Comparison of ENCODE assay signal across 8 cellular contexts in the genomic region with DNA sequence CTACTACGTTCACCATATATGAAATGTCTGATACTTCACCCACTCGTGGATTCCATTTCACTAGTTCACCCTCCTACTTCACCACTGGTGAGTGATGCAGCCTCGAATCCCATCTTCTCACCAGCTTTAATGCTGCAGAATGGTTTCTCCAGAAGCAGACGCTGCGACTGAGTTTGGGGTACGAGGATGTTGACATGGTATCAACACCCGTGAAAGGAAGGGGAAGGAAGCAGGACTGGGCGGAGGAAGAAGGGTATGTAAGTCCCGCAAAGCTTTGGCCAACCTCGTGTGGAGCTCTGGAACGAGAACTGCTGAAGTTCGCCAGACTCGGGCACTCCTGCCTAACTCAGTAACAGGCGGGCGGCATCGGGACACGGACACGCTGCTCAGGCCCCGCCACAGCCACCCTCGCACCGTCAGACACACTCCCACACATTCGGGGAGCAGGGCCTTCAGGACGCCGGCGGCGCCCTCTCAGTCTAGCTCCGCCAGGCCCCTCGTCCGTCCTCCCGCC. TPM values are rescaled to one million over a fixed set of nuclear protein-coding genes. Genes with fewer than 3 reads are reported as not detected.
DNase-seq lines count a peak whose midpoint lies in the region; ATAC-seq, FAIRE-seq and TF ChIP-seq lines count a peak whose summit lies in the region.

No MANE protein-coding gene starts in this region.

- H3K9me3 Mint-ChIP-seq in CD4-positive, alpha-beta T cell = no peaks in the 10 kb centered on the region

- no peaks in the 10 kb centered on the region for H3K9me3 ChIP-seq in CD4-positive, alpha-beta T cell (ENCODE audit: control insufficient read depth, low read length)

- peak overlapping the region; percentile 90 for H3K4me3 Mint-ChIP-seq in CD4-positive, alpha-beta T cell

- H3K27ac Mint-ChIP-seq in CD4-positive, alpha-beta T cell = peak overlapping the region; percentile 90

- peaks cover 25% of the 10 kb centered on the region for H3K36me3 Mint-ChIP-seq in CD4-positive, alpha-beta T cell (ENCODE audit: low read depth)

- ATAC-seq in CD4-positive, alpha-beta T cell (ENCODE audit: poor library complexity) = peak; percentile 2
- peak; percentile 20 for ATAC-seq in HG03280 (IDR thresholded peaks at IDR 0.05; ENCODE audit: unreplicated experiment)

- intact Hi-C loops in CD4-positive, alpha-beta T cell (cut with DNase I, micrococcal nuclease) = loop anchor here in 1 of 2 experiments (1.0 to 5.0 kb wide), 4 partner anchors 94 to 227 kb away; a partner anchor contains a TSS

- H3K27me3 Mint-ChIP-seq in CD4-positive, alpha-beta T cell = no peaks in the 10 kb centered on the region

- CTCF ChIA-PET in CD4-positive, alpha-beta T cell (lab: Charles Lee) = interaction anchor here (1.1 kb wide), 1 partner anchor 10 kb away, joined by 3 read pairs; no protein-coding TSS in a partner anchor

- peaks cover 58% of the 10 kb centered on the region for H3K4me1 Mint-ChIP-seq in CD4-positive, alpha-beta T cell (ENCODE audit: low read depth)

- POLR2A ChIA-PET in CD4-positive, alpha-beta T cell (lab: Charles Lee) = interaction anchor here (1.1 to 5.4 kb wide), 4 partner anchors 13 to 179 kb away, joined by 3 to 68 read pairs (median 7); a partner anchor contains a TSS

- H3K27ac ChIP-seq in CD4-positive, alpha-beta T cell (ENCODE audit: low read depth, low read length) = peak overlapping the region; percentile 86
- peak overlapping the region; percentile 83 for H3K27ac ChIP-seq in caudate nucleus (ENCODE audit: low read depth, low read length)

- TF ChIP-seq CTCF in CD4-positive, alpha-beta T cell (IDR thresholded peaks at IDR 0.05) = no peak

- peak; percentile 49 for FAIRE-seq in GM19239 (lab: Jason Lieb, UNC)

- no peaks in the 10 kb centered on the region for H3K27me3 ChIP-seq in CD4-positive, alpha-beta T cell (ENCODE audit: control insufficient read depth, insufficient read depth, low read length)

- peak in 3 of 10 experiments; percentile 11 to 15 (median 13) for DNase-seq in CD4-positive, alpha-beta T cell
- DNase-seq in GM19239 (ENCODE audit: insufficient read length, low spot score) (no peak), SK-N-DZ (ENCODE audit: low spot score) (peak; percentile 33), caudate nucleus (lab: John Stamatoyannopoulos, UW) (peak in 12 of 61 donors; percentile 50 to 69 (median 60)), left kidney (ENCODE audit: low read depth, low spot score) (peak; percentile 72), inferior parietal cortex (ENCODE audit: extremely low spot score) (no peak)
- peak; percentile 8 to 35 for DNase-seq in stimulated activated CD4-positive, alpha-beta T cell treated with anti-CD3 and anti-CD28 coated beads, Interleukin-4, amount 100 ng/mL, for 4 hours

RNA-seq across cellular contexts. Expression of a gene that starts 0.8 kb away (rescaled TPM):
- total RNA-seq in CD4-positive, alpha-beta T cell = 10 to 100 TPM; 61.2 to 66.1 TPM
- 14.0 and 17.4 TPM in 2 replicates for polyA plus RNA-seq in SK-N-DZ (2014; cell fraction: cytosol; rRNA removed)
- 47.3 and 73.5 TPM in 2 replicates for polyA plus RNA-seq in SK-N-DZ (2014; cell fraction: nucleus; rRNA removed)

Comparison
In these comparisons a context has a peak if more than half of its experiments do, and no peak if none do; other contexts are left out.
1. DNase-seq: peak in SK-N-DZ (single experiment), left kidney (single experiment) and stimulated activated CD4-positive, alpha-beta T cell treated with anti-CD3 and anti-CD28 coated beads, Interleukin-4, amount 100 ng/mL, for 4 hours (2 of 2); none in GM19239 (single experiment) and inferior parietal cortex (single experiment).